ENCODE assay signal across 8 cellular contexts in the genomic region with DNA sequence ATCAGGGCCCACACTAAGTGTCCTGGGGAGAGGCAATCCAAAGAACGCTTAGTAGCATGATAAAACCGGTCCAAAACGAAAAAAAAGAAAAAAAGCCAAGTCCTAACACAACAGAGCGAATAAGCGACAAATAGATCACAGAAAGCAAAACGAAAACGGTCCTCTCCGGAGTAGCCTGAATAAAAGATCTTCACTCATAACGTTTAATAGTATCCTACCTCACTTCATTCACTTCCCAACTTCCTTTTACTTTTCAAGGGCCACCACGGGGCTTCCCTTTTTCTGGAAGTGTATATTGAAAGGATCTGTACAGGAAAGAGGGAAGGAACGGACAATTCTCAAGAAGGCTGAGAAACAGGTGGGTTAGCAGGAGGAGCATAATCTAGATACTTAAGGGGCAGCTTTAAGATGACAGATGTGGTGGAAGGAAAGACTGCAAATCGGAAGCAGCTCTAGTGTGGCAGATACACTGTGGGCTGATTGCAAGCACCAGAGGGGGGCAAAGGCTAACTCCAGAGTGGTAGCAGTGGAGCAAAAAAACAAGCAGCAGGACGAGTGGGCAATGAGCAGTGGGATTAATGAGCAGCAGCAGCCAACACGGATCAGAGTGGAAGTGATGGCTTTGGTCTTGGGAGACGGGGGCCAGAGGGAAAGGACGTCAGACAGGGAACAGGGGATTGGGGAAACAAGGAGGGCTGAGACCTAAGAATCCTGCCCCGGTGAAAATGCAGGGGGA. TPM values are rescaled to one million over a fixed set of nuclear protein-coding genes. Genes with fewer than 3 reads are reported as not detected.
DNase-seq lines count a peak whose midpoint lies in the region; ATAC-seq and TF ChIP-seq lines count a peak whose summit lies in the region.

No MANE protein-coding gene starts in this region.

- ATAC-seq in HG02938 (IDR thresholded peaks at IDR 0.05; ENCODE audit: unreplicated experiment) (peak; percentile 30), left colon (peak; percentile 23)

- H3K27me3 ChIP-seq in cardiac muscle cell = no peaks in the 10 kb centered on the region

- intact Hi-C loops in cardiac septum (cut with DNase I) (no loop called here), left colon (cut with DNase I, micrococcal nuclease) (no loop called here)

- TF ChIP-seq CTCF in cardiac muscle cell (IDR thresholded peaks at IDR 0.05; ENCODE audit: low read depth, low read length) (no peak), cardiac fibroblast (IDR thresholded peaks at IDR 0.05; ENCODE audit: low read depth, low read length) (no peak)

- H3K9me3 ChIP-seq in cardiac muscle cell (ENCODE audit: low read depth) = no peaks in the 10 kb centered on the region

- peak; percentile 34 to 37 for DNase-seq in cardiac muscle cell (ENCODE audit: low read depth in 1 of 2, low spot score in 1 of 2)
- no peak for DNase-seq in cardiac septum (ENCODE audit: low spot score)
- DNase-seq in RPMI8226 = peak; percentile 60
- peak; percentile 34 to 35 for DNase-seq in cardiac fibroblast (ENCODE audit: low read depth in 2 of 2)
- DNase-seq in left colon = peak in 1 of 2 donors; percentile 28
- DNase-seq in stimulated activated CD8-positive, alpha-beta memory T cell treated with anti-CD3 and anti-CD28 coated beads, Interleukin-7, amount 100 ng/mL, for 24 hours (ENCODE audit: low read depth) = peak; percentile 2
- DNase-seq in HPDE6-E6E7 (ENCODE audit: extremely low spot score) = no peak

- peaks cover 18% of the 10 kb centered on the region for H3K4me1 ChIP-seq in cardiac muscle cell (ENCODE audit: low read depth)

- H3K27ac ChIP-seq in cardiac muscle cell = peak overlapping the region; percentile 98

- H3K4me3 ChIP-seq in cardiac muscle cell = peak overlapping the region; percentile 65
- peak overlapping the region; percentile 80 to 95 for H3K4me3 ChIP-seq in cardiac fibroblast (replicated peaks in 1 of 2; ENCODE audit: low read depth in 2 of 2, low read length in 2 of 2)

- no peaks in the 10 kb centered on the region for H3K36me3 ChIP-seq in cardiac muscle cell

RNA-seq across cellular contexts. Expression of gene CNOT4, which starts 0.9 kb away (rescaled TPM):
- total RNA-seq in cardiac muscle cell = 11.5 and 14.5 TPM in 2 replicates
- 23.6 and 26.3 TPM in 2 replicates for polyA plus RNA-seq in cardiac muscle cell
- 26.5 TPM for total RNA-seq in cardiac septum
- total RNA-seq in left colon = 10 to 100 TPM; 17.4 to 21.0 TPM

RNA-seq across cellular contexts. Expression of gene NUP205, which starts 48.7 kb away (rescaled TPM):
- total RNA-seq in cardiac muscle cell (33.9 and 35.9 TPM in 2 replicates), cardiac septum (15.7 TPM), left colon (10 to 100 TPM; 25.8 to 36.8 TPM)
- polyA plus RNA-seq in cardiac muscle cell = 21.8 and 22.3 TPM in 2 replicates

Comparison
In these comparisons a context has a peak if more than half of its experiments do, and no peak if none do; other contexts are left out.
1. DNase-seq: peak in cardiac muscle cell (2 of 2), RPMI8226 (single experiment), cardiac fibroblast (2 of 2) and stimulated activated CD8-positive, alpha-beta memory T cell treated with anti-CD3 and anti-CD28 coated beads, Interleukin-7, amount 100 ng/mL, for 24 hours (single experiment); none in cardiac septum (single experiment) and HPDE6-E6E7 (single experiment).